Comparison of ENCODE assay signal across 17 cellular contexts in genomic region chr7:158008267-158008666, GRCh38.
DNase-seq lines count a peak whose midpoint lies in the region; FAIRE-seq and TF ChIP-seq lines count a peak whose summit lies in the region.
"Had no signal": no experiment of that assay in that cellular context is flagged by ENCODE, and none has a peak within 500 bp of the region (broad histone marks: within the 10 kb centered on the region; RNA-seq: fewer than 3 reads in every experiment).

No MANE protein-coding gene starts in this region.

- intact Hi-C loops in kidney (cut with DNase I): no loop called here

- H3K4me1 ChIP-seq in kidney (ENCODE audit: control insufficient read depth in 1 of 2, insufficient read depth in 1 of 2, low read depth in 1 of 2, low read length in 2 of 2): no peaks in the 10 kb centered on the region
- H3K4me1 ChIP-seq: Caco-2 had no signal

- peaks cover 23% of the 10 kb centered on the region for H3K27me3 Mint-ChIP-seq in type B pancreatic cell

- H3K4me3 Mint-ChIP-seq in type B pancreatic cell: no peak overlapping the region
- H3K4me3 Mint-ChIP-seq: CD8-positive, alpha-beta memory T cell; HFFc6 had no signal

- H3K36me3 ChIP-seq in kidney (ENCODE audit: control insufficient read depth in 1 of 2, insufficient read depth in 2 of 2, low read length in 2 of 2): no peaks in the 10 kb centered on the region
- H3K36me3 ChIP-seq: BLaER1 had no signal

- TF ChIP-seq CTCF in kidney (IDR thresholded peaks at IDR 0.05; ENCODE audit: borderline replicate concordance, extremely low read depth, insufficient read depth) (no peak), type B pancreatic cell (conservative IDR thresholded peaks at IDR 0.05) (no peak)

- H3K4me1 Mint-ChIP-seq in type B pancreatic cell (ENCODE audit: unreplicated experiment): peaks cover 17% of the 10 kb centered on the region

- peak overlapping the region; percentile 15 for H3K27ac Mint-ChIP-seq in type B pancreatic cell
- H3K27ac Mint-ChIP-seq: HFFc6 had no signal

- peak in 2 of 3 experiments; percentile 62 to 68 for DNase-seq in NCI-H1417 (lab: John Stamatoyannopoulos, UW)
- no peak for DNase-seq in NCI-H1417 treated with DMSO at 0.1 percent for 48 hours (lab: John Stamatoyannopoulos, UW)
- peak; percentile 55 for DNase-seq in NCI-H748 treated with DMSO at 0.1 percent for 48 hours (lab: John Stamatoyannopoulos, UW)
- peak; percentile 41 for DNase-seq in kidney
- DNase-seq in type B pancreatic cell (ENCODE audit: extremely low spot score, unreplicated experiment): no peak
- DNase-seq in pons (ENCODE audit: low spot score): no peak
- no peak for DNase-seq in stimulated activated CD4-positive, alpha-beta T cell treated with anti-CD3 and anti-CD28 coated beads, Interleukin-1b, Interleukin-23, amount 100 ng/mL, for 48 hours
- DNase-seq in stimulated activated CD4-positive, alpha-beta T cell treated with anti-CD3 and anti-CD28 coated beads, Interleukin-4, amount 100 ng/mL, for 1 hour: no peak
- DNase-seq: Caco-2; CD8-positive, alpha-beta memory T cell; DMS53; GF-D8; HCEC 1CT; HFFc6 had no signal

- H3K9me3 Mint-ChIP-seq in type B pancreatic cell: no peaks in the 10 kb centered on the region
- H3K9me3 Mint-ChIP-seq: CD8-positive, alpha-beta memory T cell had no signal

- no peak for FAIRE-seq in kidney (lab: Jason Lieb, UNC)

- H3K36me3 Mint-ChIP-seq in type B pancreatic cell: no peaks in the 10 kb centered on the region
- H3K36me3 Mint-ChIP-seq: CD8-positive, alpha-beta memory T cell had no signal

- H3K9me3 ChIP-seq in kidney (ENCODE audit: control insufficient read depth in 1 of 2, low read length in 2 of 2): no peaks in the 10 kb centered on the region
- H3K9me3 ChIP-seq: BLaER1, Caco-2 had no signal

- no peak overlapping the region for H3K27ac ChIP-seq in kidney (ENCODE audit: low read depth in 2 of 2, low read length in 2 of 2)
- H3K27ac ChIP-seq: 22Rv1, BLaER1, HL-60 had no signal

- H3K9ac ChIP-seq in kidney (ENCODE audit: low read length in 2 of 2): no peak overlapping the region
- H3K9ac ChIP-seq: BLaER1 had no signal

- no peak overlapping the region for H3K4me3 ChIP-seq in kidney (ENCODE audit: low read length in 2 of 2)
- H3K4me3 ChIP-seq: BLaER1 had no signal

Comparison
In these comparisons a context has a peak if more than half of its experiments do, and no peak if none do; other contexts are left out.
1. DNase-seq: peak in NCI-H1417 (2 of 3), NCI-H748 treated with DMSO at 0.1 percent for 48 hours (single experiment) and kidney (single experiment); none in NCI-H1417 treated with DMSO at 0.1 percent for 48 hours (single experiment), type B pancreatic cell (single experiment), pons (single experiment), stimulated activated CD4-positive, alpha-beta T cell treated with anti-CD3 and anti-CD28 coated beads, Interleukin-1b, Interleukin-23, amount 100 ng/mL, for 48 hours (single experiment) and stimulated activated CD4-positive, alpha-beta T cell treated with anti-CD3 and anti-CD28 coated beads, Interleukin-4, amount 100 ng/mL, for 1 hour (single experiment).